Comparison of ENCODE assay signal across 8 cellular contexts in the genomic region with DNA sequence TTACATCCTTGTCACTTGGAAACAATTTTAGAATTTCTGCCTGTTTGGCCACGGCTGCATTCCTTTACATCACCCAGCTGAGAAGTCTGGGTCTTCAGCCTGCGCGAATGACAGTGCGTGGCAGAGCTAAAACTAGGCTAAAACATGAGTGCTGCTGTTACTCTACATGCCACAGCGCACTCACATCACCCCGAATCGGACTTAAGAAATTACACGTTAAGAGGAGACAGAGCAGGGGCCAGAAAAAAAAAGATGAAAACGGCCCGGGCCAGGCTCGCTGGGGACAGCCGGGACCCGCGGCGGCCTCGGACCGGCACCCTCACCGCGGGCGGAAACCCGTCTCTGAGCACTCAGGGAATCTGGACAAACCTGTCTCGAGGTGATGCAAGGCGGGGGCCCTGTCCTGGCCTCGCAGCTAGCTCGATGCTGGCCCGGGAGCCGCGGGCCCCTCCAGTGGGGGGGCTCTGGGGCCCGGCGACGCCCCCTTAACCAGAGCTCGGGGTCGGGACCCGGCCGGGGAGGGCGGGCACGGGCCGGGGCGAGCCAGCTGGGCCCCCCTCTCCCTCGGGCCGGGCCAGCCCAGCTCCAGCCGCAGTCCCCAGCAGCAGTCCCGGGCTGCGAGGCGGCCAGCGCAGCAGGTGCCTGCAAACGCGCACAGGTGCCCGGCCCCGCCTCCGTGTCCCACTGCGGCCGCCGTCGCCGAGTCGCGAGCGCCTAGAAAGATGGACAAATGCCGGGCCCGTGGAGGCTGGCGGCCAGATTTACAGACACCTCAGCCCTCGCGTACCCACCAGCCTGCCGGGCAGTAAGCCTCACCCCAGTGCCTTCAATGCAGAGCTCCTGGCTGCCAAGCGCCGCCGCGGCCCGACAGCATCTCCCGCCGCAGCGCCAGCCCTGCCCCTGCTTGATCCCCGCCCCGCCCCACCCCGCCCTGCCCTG. TPM values are rescaled to one million over a fixed set of nuclear protein-coding genes. Genes with fewer than 3 reads are reported as not detected.
DNase-seq lines count a peak whose midpoint lies in the region; ATAC-seq, FAIRE-seq and TF ChIP-seq lines count a peak whose summit lies in the region.

A gene (minus strand): TSS at position 879 of the 939 bp plus-strand sequence. CDS start 2,950 bp downstream, outside the sequence.

- no peaks in the 10 kb centered on the region for H3K9me3 ChIP-seq in CD8-positive, alpha-beta memory T cell (ENCODE audit: low read length)
- H3K9me3 ChIP-seq in keratinocyte (ENCODE audit: control insufficient read depth, low read depth, low read length) (no peaks in the 10 kb centered on the region), smooth muscle cell (replicated peaks; ENCODE audit: low read depth) (no peaks in the 10 kb centered on the region)

- no peaks in the 10 kb centered on the region for H3K27me3 ChIP-seq in CD8-positive, alpha-beta memory T cell (ENCODE audit: insufficient read depth, low read length, poor library complexity, severe bottlenecking)
- H3K27me3 ChIP-seq in keratinocyte (ENCODE audit: control insufficient read depth, extremely low read depth, insufficient read depth, low read length) (no peaks in the 10 kb centered on the region), smooth muscle cell (ENCODE audit: low read depth) (no peaks in the 10 kb centered on the region)

- TF ChIP-seq CTCF in keratinocyte (optimal IDR thresholded peaks at IDR 0.05 in 1 of 3, IDR thresholded peaks at IDR 0.05 in 1 of 3, conservative IDR thresholded peaks at IDR 0.05 in 1 of 3; ENCODE audit: extremely low read depth in 1 of 3, insufficient read depth in 2 of 3, low read length in 3 of 3) (no peak), smooth muscle cell (IDR thresholded peaks at IDR 0.05; ENCODE audit: borderline replicate concordance, insufficient read depth, poor library complexity, severe bottlenecking) (no peak)

- peaks cover 13% of the 10 kb centered on the region for H3K36me3 ChIP-seq in CD8-positive, alpha-beta memory T cell (ENCODE audit: insufficient read depth, low read length)
- H3K36me3 ChIP-seq in keratinocyte (ENCODE audit: control insufficient read depth in 2 of 2, extremely low read depth in 1 of 2, insufficient read depth in 2 of 2, low read length in 2 of 2), result no peaks in the 10 kb centered on the region
- H3K36me3 ChIP-seq in smooth muscle cell (ENCODE audit: low read depth), result no peaks in the 10 kb centered on the region

- CTCF ChIA-PET in CD8-positive, alpha-beta memory T cell (lab: Charles Lee), result interaction anchor here (1.0 to 2.0 kb wide), 6 partner anchors 12 to 66 kb away, joined by 3 to 12 read pairs (median 4); no protein-coding TSS in a partner anchor

- H2AFZ ChIP-seq in keratinocyte (ENCODE audit: control insufficient read depth, low read length), result peak within 1 kb of the TSS; percentile 93
- H2AFZ ChIP-seq in smooth muscle cell (ENCODE audit: low read depth), result peak within 1 kb of the TSS; percentile 75

- H4K20me1 ChIP-seq in keratinocyte (ENCODE audit: control insufficient read depth, extremely low read depth, insufficient read depth, low read length) (no peaks in the 10 kb centered on the region), smooth muscle cell (ENCODE audit: low read depth) (peaks cover 19% of the 10 kb centered on the region)

- peak within 1 kb of the TSS; percentile 78 for H3K4me3 ChIP-seq in CD8-positive, alpha-beta memory T cell (ENCODE audit: low read length)
- H3K4me3 ChIP-seq in keratinocyte (ENCODE audit: control insufficient read depth in 2 of 3, extremely low read depth in 1 of 3, insufficient read depth in 2 of 3, low read depth in 1 of 3, low read length in 3 of 3), result peak within 1 kb of the TSS; percentile 75 to 85 (median 83)
- H3K4me3 ChIP-seq in smooth muscle cell, result peak within 1 kb of the TSS; percentile 78

- H3K4me3 Mint-ChIP-seq in CD8-positive, alpha-beta memory T cell, result peak within 1 kb of the TSS; percentile 92 to 99 (median 96)
- peak within 1 kb of the TSS; percentile 97 for H3K4me3 Mint-ChIP-seq in T-helper 1 cell treated with Interleukin-12 subunit alpha and Interleukin-12 subunit beta and Interleukin-4 antibody, amounts not matched to agents 30 μg/mL and 1 μg/mL, for 36 hours

- no peaks in the 10 kb centered on the region for H3K79me2 ChIP-seq in keratinocyte (ENCODE audit: control insufficient read depth, insufficient read depth, low read length)
- peaks cover 11% of the 10 kb centered on the region for H3K79me2 ChIP-seq in smooth muscle cell (ENCODE audit: low read depth)

- dilution Hi-C loops in keratinocyte (cut with MboI; ENCODE audit: extremely low pct_ligation_motif_present, low sequenced_read_pairs), result no loop called here

- H3K9ac ChIP-seq in keratinocyte (ENCODE audit: control insufficient read depth, extremely low read depth, insufficient read depth, low read length) (peak within 1 kb of the TSS; percentile 78), smooth muscle cell (ENCODE audit: low read depth) (peak within 1 kb of the TSS; percentile 70)

- peak in 3 of 5 donors; percentile 18 to 35 (median 26) for DNase-seq in CD8-positive, alpha-beta memory T cell
- DNase-seq in cerebellum (ENCODE audit: low spot score) (peak; percentile 64), keratinocyte (ENCODE audit: low read depth, low spot score) (no peak), smooth muscle cell (lab: John Stamatoyannopoulos, UW; ENCODE audit: unreplicated experiment) (no peak), GM19240 (ENCODE audit: insufficient read length, low spot score) (no peak)

- H3K4me1 ChIP-seq in CD8-positive, alpha-beta memory T cell (ENCODE audit: insufficient read depth, low read length), result peaks cover 35% of the 10 kb centered on the region
- H3K4me1 ChIP-seq in keratinocyte (ENCODE audit: control insufficient read depth, extremely low read depth, insufficient read depth, low read length) (peaks cover 26% of the 10 kb centered on the region), smooth muscle cell (ENCODE audit: low read depth) (peaks cover 10% of the 10 kb centered on the region)

- no peaks in the 10 kb centered on the region for H3K9me3 Mint-ChIP-seq in CD8-positive, alpha-beta memory T cell
- H3K9me3 Mint-ChIP-seq in T-helper 1 cell treated with Interleukin-12 subunit alpha and Interleukin-12 subunit beta and Interleukin-4 antibody, amounts not matched to agents 30 μg/mL and 1 μg/mL, for 36 hours, result no peaks in the 10 kb centered on the region

- H3K4me1 Mint-ChIP-seq in CD8-positive, alpha-beta memory T cell, result peaks cover 54 to 67% (median 57%) of the 10 kb centered on the region in 3 donors
- H3K4me1 Mint-ChIP-seq in T-helper 1 cell treated with Interleukin-12 subunit alpha and Interleukin-12 subunit beta and Interleukin-4 antibody, amounts not matched to agents 30 μg/mL and 1 μg/mL, for 36 hours (ENCODE audit: low read depth), result peaks cover 46% of the 10 kb centered on the region

- no peaks in the 10 kb centered on the region for H3K9me1 ChIP-seq in keratinocyte (ENCODE audit: control insufficient read depth, extremely low read depth, insufficient read depth, low read length)

- peak within 1 kb of the TSS; percentile 80 to 99 (median 95) for H3K27ac Mint-ChIP-seq in CD8-positive, alpha-beta memory T cell
- peak within 1 kb of the TSS; percentile 91 for H3K27ac Mint-ChIP-seq in T-helper 1 cell treated with Interleukin-12 subunit alpha and Interleukin-12 subunit beta and Interleukin-4 antibody, amounts not matched to agents 30 μg/mL and 1 μg/mL, for 36 hours

- POLR2A ChIA-PET in CD8-positive, alpha-beta memory T cell (lab: Charles Lee), result interaction anchor here (0.6 to 3.6 kb wide), 10 partner anchors 9 to 68 kb away, joined by 3 to 49 read pairs (median 6); a partner anchor contains a TSS

- H3K27ac ChIP-seq in CD8-positive, alpha-beta memory T cell (ENCODE audit: low read depth, low read length), result peak within 1 kb of the TSS; percentile 68
- H3K27ac ChIP-seq in keratinocyte (ENCODE audit: control insufficient read depth, insufficient read depth, low read length), result peak within 1 kb of the TSS; percentile 69
- peak within 1 kb of the TSS; percentile 66 for H3K27ac ChIP-seq in smooth muscle cell (ENCODE audit: low read depth)

- peaks cover 0 to 40% (median 0%) of the 10 kb centered on the region in 3 donors for H3K36me3 Mint-ChIP-seq in CD8-positive, alpha-beta memory T cell
- H3K36me3 Mint-ChIP-seq in T-helper 1 cell treated with Interleukin-12 subunit alpha and Interleukin-12 subunit beta and Interleukin-4 antibody, amounts not matched to agents 30 μg/mL and 1 μg/mL, for 36 hours (ENCODE audit: low read depth), result peaks cover 31% of the 10 kb centered on the region

- 1% methylated on average over 55 of the region's 76 CpGs for WGBS in smooth muscle cell (ENCODE audit: low lambda C conversion rate)

- peak within 1 kb of the TSS; percentile 97 for H3K4me2 ChIP-seq in keratinocyte (ENCODE audit: control insufficient read depth, extremely low read depth, insufficient read depth, low read depth, low read length)
- H3K4me2 ChIP-seq in smooth muscle cell, result peak within 1 kb of the TSS; percentile 98

- no peaks in the 10 kb centered on the region for H3K27me3 Mint-ChIP-seq in CD8-positive, alpha-beta memory T cell
- H3K27me3 Mint-ChIP-seq in T-helper 1 cell treated with Interleukin-12 subunit alpha and Interleukin-12 subunit beta and Interleukin-4 antibody, amounts not matched to agents 30 μg/mL and 1 μg/mL, for 36 hours (ENCODE audit: low read depth), result no peaks in the 10 kb centered on the region

- no peak for FAIRE-seq in keratinocyte (lab: Jason Lieb, UNC)

- ATAC-seq in GM19463 (IDR thresholded peaks at IDR 0.05; ENCODE audit: unreplicated experiment) (peak; percentile 17), HG03520 (IDR thresholded peaks at IDR 0.05; ENCODE audit: unreplicated experiment) (peak; percentile 16)

- H3F3A ChIP-seq in smooth muscle cell (ENCODE audit: low read depth), result peaks cover 12% of the 10 kb centered on the region

RNA-seq across cellular contexts. Expression of the gene that starts here (rescaled TPM):
- total RNA-seq in CD8-positive, alpha-beta memory T cell, result 10 to 100 TPM; 30.0 to 31.5 TPM
- 55.6 TPM for polyA plus RNA-seq in CD8-positive, alpha-beta memory T cell
- total RNA-seq in cerebellum (46.1 TPM), smooth muscle cell (21.5 and 24.3 TPM in 2 replicates)
- polyA plus RNA-seq in keratinocyte (16.6 to 24.3 TPM (median 23.6 TPM) in 3 replicates), smooth muscle cell (14.1 and 25.1 TPM in 2 replicates)
- 29.6 TPM for polyA plus RNA-seq in keratinocyte (2011; ENCODE audit: low read depth)
- 15.9 and 35.1 TPM in 2 replicates for polyA plus RNA-seq in keratinocyte (2011; cell fraction: cytosol; rRNA removed)
- 26.9 and 39.1 TPM in 2 replicates for polyA plus RNA-seq in keratinocyte (2011; cell fraction: nucleus; rRNA removed)
- polyA plus RNA-seq in keratinocyte (2012; ENCODE audit: low replicate concordance), result 12.9 and 47.1 TPM in 2 replicates
- 7.3 to 27.6 TPM (median 25.3 TPM) in 3 replicates for polyA minus RNA-seq in keratinocyte
- 15.5 TPM for polyA minus RNA-seq in keratinocyte (2011; cell fraction: cytosol; rRNA and poly(A)+ RNA removed)
- 8.0 and 11.9 TPM in 2 replicates for polyA minus RNA-seq in keratinocyte (2011; cell fraction: nucleus; rRNA and poly(A)+ RNA removed)

Comparison
In these comparisons a context has a peak if more than half of its experiments do, and no peak if none do; other contexts are left out.
1. DNase-seq: peak in CD8-positive, alpha-beta memory T cell (3 of 5) and cerebellum (single experiment); none in keratinocyte (single experiment), smooth muscle cell (single experiment) and GM19240 (single experiment).
2. Peak in every context shown above with its lines, with median percentiles within 50 percentile points of each other: H3K27ac ChIP-seq and H3K4me3 ChIP-seq.